Comparison of ENCODE assay signal across 1 cellular context in the genomic region with DNA sequence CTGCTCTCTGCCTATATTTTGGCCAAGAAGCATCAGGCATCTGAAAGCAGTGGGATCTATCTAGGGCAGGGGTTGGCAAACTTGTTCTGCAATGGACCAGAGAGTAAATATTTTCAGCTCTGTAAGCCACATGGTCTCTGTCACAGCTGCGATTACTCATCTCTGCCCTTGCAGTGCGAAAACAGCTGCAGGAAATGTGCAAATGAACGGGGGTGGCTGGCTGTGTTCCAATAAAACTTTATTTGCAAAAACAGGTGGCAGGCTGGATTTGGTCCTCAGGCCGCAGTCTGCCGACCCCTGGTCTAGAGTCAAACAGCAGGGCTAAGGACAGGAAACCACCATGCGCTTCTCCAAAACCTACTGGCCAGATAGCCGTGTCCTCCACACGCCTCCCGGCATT.
A peak's percentile ranks its signal among the peaks of the same experiment; 100 is the strongest.
TF ChIP-seq lines count a peak whose summit lies in the region.

No MANE protein-coding gene starts in this region.

TF ChIP-seq in GM12878, 131 proteins besides CTCF, POLR2A, EP300 and RAD21 (continued from another document):
- TF ChIP-seq, protein P1, sequence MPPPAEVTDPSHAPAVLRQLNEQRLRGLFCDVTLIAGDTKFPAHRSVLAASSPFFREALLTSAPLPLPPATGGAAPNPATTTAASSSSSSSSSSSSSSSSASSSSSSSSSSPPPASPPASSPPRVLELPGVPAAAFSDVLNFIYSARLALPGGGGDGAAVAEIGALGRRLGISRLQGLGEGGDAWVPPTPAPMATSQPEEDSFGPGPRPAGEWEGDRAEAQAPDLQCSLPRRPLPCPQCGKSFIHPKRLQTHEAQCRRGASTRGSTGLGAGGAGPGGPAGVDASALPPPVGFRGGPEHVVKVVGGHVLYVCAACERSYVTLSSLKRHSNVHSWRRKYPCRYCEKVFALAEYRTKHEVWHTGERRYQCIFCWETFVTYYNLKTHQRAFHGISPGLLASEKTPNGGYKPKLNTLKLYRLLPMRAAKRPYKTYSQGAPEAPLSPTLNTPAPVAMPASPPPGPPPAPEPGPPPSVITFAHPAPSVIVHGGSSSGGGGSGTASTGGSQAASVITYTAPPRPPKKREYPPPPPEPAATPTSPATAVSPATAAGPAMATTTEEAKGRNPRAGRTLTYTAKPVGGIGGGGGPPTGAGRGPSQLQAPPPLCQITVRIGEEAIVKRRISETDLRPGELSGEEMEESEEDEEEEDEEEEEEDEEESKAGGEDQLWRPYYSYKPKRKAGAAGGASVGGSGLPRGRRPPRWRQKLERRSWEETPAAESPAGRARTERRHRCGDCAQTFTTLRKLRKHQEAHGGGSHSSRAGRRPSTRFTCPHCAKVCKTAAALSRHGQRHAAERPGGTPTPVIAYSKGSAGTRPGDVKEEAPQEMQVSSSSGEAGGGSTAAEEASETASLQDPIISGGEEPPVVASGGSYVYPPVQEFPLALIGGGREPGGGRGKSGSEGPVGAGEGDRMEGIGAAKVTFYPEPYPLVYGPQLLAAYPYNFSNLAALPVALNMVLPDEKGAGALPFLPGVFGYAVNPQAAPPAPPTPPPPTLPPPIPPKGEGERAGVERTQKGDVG (CRISPR knock-in tag; IDR thresholded peaks at IDR 0.05) = no peak
- TF ChIP-seq IKZF1 (conservative IDR thresholded peaks at IDR 0.05) (peak; percentile 70), ZNF274 (IDR thresholded peaks at IDR 0.05; ENCODE audit: insufficient read depth, insufficient read length) (no peak)
- TF ChIP-seq, protein P2, sequence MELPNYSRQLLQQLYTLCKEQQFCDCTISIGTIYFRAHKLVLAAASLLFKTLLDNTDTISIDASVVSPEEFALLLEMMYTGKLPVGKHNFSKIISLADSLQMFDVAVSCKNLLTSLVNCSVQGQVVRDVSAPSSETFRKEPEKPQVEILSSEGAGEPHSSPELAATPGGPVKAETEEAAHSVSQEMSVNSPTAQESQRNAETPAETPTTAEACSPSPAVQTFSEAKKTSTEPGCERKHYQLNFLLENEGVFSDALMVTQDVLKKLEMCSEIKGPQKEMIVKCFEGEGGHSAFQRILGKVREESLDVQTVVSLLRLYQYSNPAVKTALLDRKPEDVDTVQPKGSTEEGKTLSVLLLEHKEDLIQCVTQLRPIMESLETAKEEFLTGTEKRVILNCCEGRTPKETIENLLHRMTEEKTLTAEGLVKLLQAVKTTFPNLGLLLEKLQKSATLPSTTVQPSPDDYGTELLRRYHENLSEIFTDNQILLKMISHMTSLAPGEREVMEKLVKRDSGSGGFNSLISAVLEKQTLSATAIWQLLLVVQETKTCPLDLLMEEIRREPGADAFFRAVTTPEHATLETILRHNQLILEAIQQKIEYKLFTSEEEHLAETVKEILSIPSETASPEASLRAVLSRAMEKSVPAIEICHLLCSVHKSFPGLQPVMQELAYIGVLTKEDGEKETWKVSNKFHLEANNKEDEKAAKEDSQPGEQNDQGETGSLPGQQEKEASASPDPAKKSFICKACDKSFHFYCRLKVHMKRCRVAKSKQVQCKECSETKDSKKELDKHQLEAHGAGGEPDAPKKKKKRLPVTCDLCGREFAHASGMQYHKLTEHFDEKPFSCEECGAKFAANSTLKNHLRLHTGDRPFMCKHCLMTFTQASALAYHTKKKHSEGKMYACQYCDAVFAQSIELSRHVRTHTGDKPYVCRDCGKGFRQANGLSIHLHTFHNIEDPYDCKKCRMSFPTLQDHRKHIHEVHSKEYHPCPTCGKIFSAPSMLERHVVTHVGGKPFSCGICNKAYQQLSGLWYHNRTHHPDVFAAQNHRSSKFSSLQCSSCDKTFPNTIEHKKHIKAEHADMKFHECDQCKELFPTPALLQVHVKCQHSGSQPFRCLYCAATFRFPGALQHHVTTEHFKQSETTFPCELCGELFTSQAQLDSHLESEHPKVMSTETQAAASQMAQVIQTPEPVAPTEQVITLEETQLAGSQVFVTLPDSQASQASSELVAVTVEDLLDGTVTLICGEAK (IDR thresholded peaks at IDR 0.05; ENCODE audit: borderline replicate concordance) = peak; percentile 99
